ENCODE assay signal across 8 cellular contexts in the genomic region with DNA sequence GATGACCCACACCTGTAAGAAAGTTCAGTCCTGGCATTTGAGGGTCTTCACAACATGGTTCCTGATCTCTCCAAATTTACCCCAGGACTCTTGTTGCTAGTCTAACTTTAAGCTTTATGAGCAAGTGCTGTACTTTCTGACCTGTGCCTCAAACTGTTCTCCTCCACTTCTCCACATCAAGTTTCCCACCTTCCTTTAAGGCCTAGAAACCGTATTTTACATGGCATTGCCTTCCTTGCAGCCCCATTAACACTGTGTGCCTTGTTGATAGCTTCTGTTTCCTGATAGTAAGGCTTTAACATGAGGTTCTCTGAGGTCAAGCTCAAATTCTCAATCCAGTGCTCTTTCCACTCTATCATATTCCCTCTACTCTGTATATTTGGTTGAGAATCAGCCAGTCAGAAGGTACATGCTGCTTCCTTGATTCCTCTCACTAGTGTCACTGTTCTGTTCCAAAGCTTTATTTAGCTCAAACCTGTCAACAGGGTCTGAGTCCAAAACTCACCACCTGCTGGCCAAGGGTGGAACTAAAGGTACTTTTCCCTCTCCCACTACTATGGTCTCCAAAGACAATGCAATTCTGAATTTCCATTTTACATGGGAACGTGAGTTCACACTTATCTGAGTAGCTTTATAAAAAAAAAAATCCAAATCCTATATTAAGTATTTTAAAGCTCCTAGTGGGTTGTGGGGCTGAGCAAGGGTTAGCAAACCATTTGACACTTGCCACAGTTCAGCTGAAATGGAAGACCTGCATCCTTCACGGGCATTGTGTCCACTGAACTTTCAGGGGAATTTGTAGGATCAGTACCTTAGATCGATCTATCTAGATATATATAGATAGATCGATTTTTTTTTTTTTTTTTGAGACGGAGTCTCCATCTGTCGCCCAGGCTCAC. TPM values are rescaled to one million over a fixed set of nuclear protein-coding genes. Genes with fewer than 3 reads are reported as not detected.
DNase-seq lines count a peak whose midpoint lies in the region; ATAC-seq and TF ChIP-seq lines count a peak whose summit lies in the region.

No MANE protein-coding gene starts in this region.

- H3K9ac ChIP-seq in IMR-90 (ENCODE audit: low read depth, low read length): no peak overlapping the region

- TF ChIP-seq POLR2A in IMR-90 (IDR thresholded peaks at IDR 0.05; ENCODE audit: low read depth, low read length) (no peak), body of pancreas (IDR thresholded peaks at IDR 0.05) (no peak)

- H3K9me1 ChIP-seq in IMR-90 (ENCODE audit: insufficient read depth, low read length): no peaks in the 10 kb centered on the region

- H4K20me1 ChIP-seq in IMR-90 (ENCODE audit: insufficient read depth, low read length): peaks cover 10% of the 10 kb centered on the region; the same call in 1 of the 2 replicates

- no peak overlapping the region for H2AFZ ChIP-seq in IMR-90 (replicated peaks; ENCODE audit: low read length, poor library complexity)

- H2BK15ac ChIP-seq in IMR-90 (ENCODE audit: low read depth, low read length): no peak overlapping the region

- no peak overlapping the region for H3K23ac ChIP-seq in IMR-90 (ENCODE audit: low read depth, low read length)

- intact Hi-C loops in IMR-90 (cut with micrococcal nuclease) (loop anchor here (1.0 kb wide), 1 partner anchor 152 kb away; no protein-coding TSS in a partner anchor), body of pancreas (cut with DNase I) (no loop called here)

- H3K4ac ChIP-seq in IMR-90 (ENCODE audit: low read depth, low read length): no peak overlapping the region

- DNase-seq in EL (peak; percentile 57), IMR-90 (peak; percentile 57), SW480 (ENCODE audit: low spot score) (peak; percentile 34), body of pancreas (peak; percentile 44 to 62 (median 52)), kidney tubule cell (ENCODE audit: low spot score) (peak; percentile 61)
- peak; percentile 35 for DNase-seq in stimulated activated CD8-positive, alpha-beta memory T cell treated with anti-CD3 and anti-CD28 coated beads, Interleukin-4, amount 100 ng/mL, for 24 hours (ENCODE audit: low read depth)

- H2BK20ac ChIP-seq in IMR-90 (ENCODE audit: low read depth, low read length): no peak overlapping the region

- dilution Hi-C loops in IMR-90 (cut with HindIII; ENCODE audit: low sequenced_read_pairs, unreplicated experiment): no loop called here

- H3K79me1 ChIP-seq in IMR-90 (ENCODE audit: low read depth in 1 of 2, low read length in 2 of 2): peaks cover 9 to 32% of the 10 kb centered on the region in 2 experiments

- H4K8ac ChIP-seq in IMR-90 (ENCODE audit: low read depth in 2 of 2, low read length in 2 of 2): 0 out of 4 replicates have a peak overlapping the region, but pooled peaks of 1 of the 2 experiments have one; percentile 21

- no peak overlapping the region for H3K56ac ChIP-seq in IMR-90 (ENCODE audit: extremely low read depth, insufficient read depth, low read length)

- H4K5ac ChIP-seq in IMR-90 (ENCODE audit: low read depth, low read length): no peak overlapping the region

- TF ChIP-seq CTCF in IMR-90 (conservative IDR thresholded peaks at IDR 0.05; ENCODE audit: low read depth, low read length) (peak; percentile 56), body of pancreas (IDR thresholded peaks at IDR 0.05) (peak; percentile 21 to 66 (median 59))

- 80% methylated on average over 1 of the region's 7 CpGs; no CpG with 5 or more reads in 1 of the 2 experiments for WGBS in IMR-90 (ENCODE audit: extremely low coverage in 2 of 2, insufficient read length in 1 of 2), 2 experiments
- 71 to 80% methylated on average over 7 of the region's 7 CpGs for WGBS in body of pancreas, 2 donors

- H4K91ac ChIP-seq in IMR-90 (ENCODE audit: insufficient read depth, low read depth, low read length): no peak overlapping the region

- H3K36me3 ChIP-seq in IMR-90 (ENCODE audit: control insufficient read depth, insufficient read depth, low read length) (peaks cover 34% of the 10 kb centered on the region), body of pancreas (replicated peaks in 1 of 2; ENCODE audit: insufficient read depth in 1 of 2, low read depth in 2 of 2) (peaks cover 0 to 14% of the 10 kb centered on the region in 2 donors)

- BruUV-seq in IMR-90 (replicated peaks; lab: Mats Ljungman, UMichigan): no TSS peak

- no peak overlapping the region for H3K4me2 ChIP-seq in IMR-90 (ENCODE audit: low read depth, low read length)

- H3K4me3 ChIP-seq in IMR-90 (ENCODE audit: insufficient read depth, low read depth, low read length) (no peak overlapping the region), body of pancreas (no peak overlapping the region)

- H3K27me3 ChIP-seq in IMR-90 (ENCODE audit: control insufficient read depth, insufficient read depth, low read length) (no peaks in the 10 kb centered on the region), body of pancreas (no peaks in the 10 kb centered on the region)

- H2BK5ac ChIP-seq in IMR-90 (ENCODE audit: low read depth, low read length, poor library complexity, severe bottlenecking): peak overlapping the region; percentile 31

- H3K18ac ChIP-seq in IMR-90 (ENCODE audit: low read depth, low read length): no peak overlapping the region

- peak; percentile 56 for TF ChIP-seq RAD21 in IMR-90 (IDR thresholded peaks at IDR 0.05; ENCODE audit: low read length)

- in situ Hi-C loops in IMR-90 (cut with MboI; ENCODE audit: low sequenced_read_pairs): no loop called here

- H2AK5ac ChIP-seq in IMR-90 (ENCODE audit: low read depth, low read length): no peak overlapping the region

- H3K14ac ChIP-seq in IMR-90 (replicated peaks; ENCODE audit: low read depth, low read length): no peak overlapping the region

- H3K4me1 ChIP-seq in IMR-90 (ENCODE audit: control insufficient read depth, insufficient read depth, low read length): no peaks in the 10 kb centered on the region
- no peaks in the 10 kb centered on the region for H3K4me1 ChIP-seq in body of pancreas

- H3K9me3 ChIP-seq in IMR-90 (ENCODE audit: control insufficient read depth, insufficient read depth, low read length) (no peaks in the 10 kb centered on the region), body of pancreas (no peaks in the 10 kb centered on the region)

- ATAC-seq in IMR-90 (ENCODE audit: low read depth) (peak; percentile 76), body of pancreas (peak; percentile 84), HG03135 (IDR thresholded peaks at IDR 0.05; ENCODE audit: unreplicated experiment) (no peak), HG03045 (IDR thresholded peaks at IDR 0.05; ENCODE audit: unreplicated experiment) (no peak)

- no peak overlapping the region for H2BK120ac ChIP-seq in IMR-90 (ENCODE audit: low read depth, low read length)

- CTCF ChIA-PET in IMR-90 (lab: Yijun Ruan, JAX): interaction anchor here (0.5 to 1.6 kb wide), 11 partner anchors 9 to 152 kb away, joined by 3 to 12 read pairs (median 3); a partner anchor contains a TSS

- POLR2A ChIA-PET in IMR-90 (lab: Charles Lee; ENCODE audit: unreplicated experiment): interaction anchor here (1.0 kb wide), 1 partner anchor 21 kb away, joined by 4 read pairs; a partner anchor contains a TSS

- H2AK9ac ChIP-seq in IMR-90 (replicated peaks; ENCODE audit: low read depth, low read length, poor library complexity): no peak overlapping the region

- H3K27ac ChIP-seq in IMR-90 (ENCODE audit: insufficient read depth, low read length) (no peak overlapping the region), body of pancreas (peak overlapping the region in 1 of 4 donors; percentile 16)

TF ChIP-seq in IMR-90, 13 proteins besides CTCF, POLR2A, EP300 and RAD21:
- peak; percentile 62 for TF ChIP-seq SMC3 (IDR thresholded peaks at IDR 0.05; ENCODE audit: low read depth, low read length)
- TF ChIP-seq CEBPB (IDR thresholded peaks at IDR 0.05; ENCODE audit: low read depth, low read length): no peak

RNA-seq across cellular contexts. Expression of a gene that starts 21.1 kb away (rescaled TPM):
- total RNA-seq in IMR-90 (2012; rRNA removed) (492 and 516 TPM in 2 replicates), body of pancreas (100 to 1,000 TPM in 1 of 2 donors, 10 to 100 TPM in 1; 63.6 to 118 TPM)
- polyA plus RNA-seq in IMR-90 (2012; rRNA removed): 291 and 292 TPM in 2 replicates
- polyA plus RNA-seq in IMR-90 (2012; cell fraction: cytosol; rRNA removed): 120 and 175 TPM in 2 replicates
- 208 and 316 TPM in 2 replicates for polyA plus RNA-seq in IMR-90 (2012; cell fraction: nucleus; rRNA removed; ENCODE audit: low replicate concordance)

RNA-seq across cellular contexts. Expression of a gene that starts 28.4 kb away (rescaled TPM):
- total RNA-seq in IMR-90 (2012; rRNA removed) (13.9 and 16.1 TPM in 2 replicates), body of pancreas (10 to 100 TPM in 1 of 2 donors, 1 to 10 TPM in 1; 6.0 to 29.3 TPM)
- 19.3 and 20.4 TPM in 2 replicates for polyA plus RNA-seq in IMR-90 (2012; rRNA removed)
- 7.4 and 21.5 TPM in 2 replicates for polyA plus RNA-seq in IMR-90 (2012; cell fraction: cytosol; rRNA removed)
- polyA plus RNA-seq in IMR-90 (2012; cell fraction: nucleus; rRNA removed; ENCODE audit: low replicate concordance): 58.3 and 59.6 TPM in 2 replicates

RNA-seq across cellular contexts. Expression of a gene that starts 45.1 kb away (rescaled TPM):
- total RNA-seq in IMR-90 (2012; rRNA removed): 8.1 and 9.3 TPM in 2 replicates
- 17.9 and 18.2 TPM in 2 replicates for polyA plus RNA-seq in IMR-90 (2012; rRNA removed)
- polyA plus RNA-seq in IMR-90 (2012; cell fraction: cytosol; rRNA removed): 12.1 and 14.7 TPM in 2 replicates
- 44.2 and 48.5 TPM in 2 replicates for polyA plus RNA-seq in IMR-90 (2012; cell fraction: nucleus; rRNA removed; ENCODE audit: low replicate concordance)
- 10 to 100 TPM; 12.5 to 15.0 TPM for total RNA-seq in body of pancreas

RNA-seq across cellular contexts. Expression of a gene that starts 51.6 kb away (rescaled TPM):
- total RNA-seq in IMR-90 (2012; rRNA removed) (232 and 250 TPM in 2 replicates), body of pancreas (10 to 100 TPM; 38.9 to 43.6 TPM)
- 177 and 179 TPM in 2 replicates for polyA plus RNA-seq in IMR-90 (2012; rRNA removed)
- polyA plus RNA-seq in IMR-90 (2012; cell fraction: cytosol; rRNA removed): 166 and 206 TPM in 2 replicates
- 101 and 114 TPM in 2 replicates for polyA plus RNA-seq in IMR-90 (2012; cell fraction: nucleus; rRNA removed; ENCODE audit: low replicate concordance)

Comparison
In these comparisons a context has a peak if more than half of its experiments do, and no peak if none do; other contexts are left out.
1. ATAC-seq: peak in IMR-90 (single experiment) and body of pancreas (single experiment); none in HG03135 (single experiment) and HG03045 (single experiment).
2. Peak in every context shown above with its lines, with median percentiles within 50 percentile points of each other: DNase-seq.